In the genomic region with DNA sequence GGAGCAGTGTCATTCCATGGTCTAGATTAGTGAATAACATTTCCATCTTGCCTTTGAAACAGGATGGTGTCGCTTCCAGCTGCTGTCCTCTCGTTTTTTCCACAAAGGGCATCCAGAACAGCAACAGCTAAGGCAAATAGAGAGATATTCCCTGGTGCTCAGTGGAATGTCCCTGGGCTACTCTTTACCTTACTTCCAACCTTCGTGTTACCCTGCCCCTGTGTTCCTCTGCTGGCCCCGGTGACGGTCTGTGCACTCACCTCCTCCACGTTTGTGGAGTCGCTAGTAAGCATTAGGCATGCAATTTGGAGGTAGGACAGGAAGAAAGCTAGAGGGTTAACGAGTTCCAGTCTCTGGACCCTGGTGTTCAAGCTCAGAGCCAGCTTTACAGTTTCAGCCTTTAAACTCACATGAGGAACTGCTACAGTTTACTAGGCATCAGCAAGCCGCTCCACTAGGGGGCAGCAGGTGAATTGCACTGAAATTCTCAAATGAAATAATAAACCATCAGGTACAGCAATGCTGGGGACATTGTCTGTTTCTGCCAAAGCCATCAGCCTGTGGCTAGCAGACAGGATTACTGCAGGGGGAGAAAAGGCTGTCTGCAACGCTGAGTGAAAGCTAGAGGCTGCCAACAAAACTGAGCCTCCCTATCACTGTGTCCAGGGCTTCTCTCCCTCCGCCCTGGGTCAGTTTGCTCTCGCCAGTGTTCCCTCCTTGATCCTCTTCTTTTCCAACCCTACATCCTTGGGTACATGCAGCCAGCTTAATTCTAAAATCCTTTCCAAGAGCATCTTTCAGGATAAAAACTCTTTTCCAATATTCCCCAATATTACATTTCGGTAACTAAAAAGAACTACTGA, we compare ENCODE assay signal across 8 cellular contexts. TPM values are rescaled to one million over a fixed set of nuclear protein-coding genes. Genes with fewer than 3 reads are reported as not detected.
DNase-seq lines count a peak whose midpoint lies in the region; ATAC-seq and TF ChIP-seq lines count a peak whose summit lies in the region.

No MANE protein-coding gene starts in this region.

- no peak for TF ChIP-seq POLR2A in sigmoid colon (IDR thresholded peaks at IDR 0.05)

- peaks cover 0 to 39% (median 5%) of the 10 kb centered on the region in 4 donors for H3K36me3 ChIP-seq in sigmoid colon

- H3K4me1 ChIP-seq in sigmoid colon, result peaks cover 0 to 3% (median 0%) of the 10 kb centered on the region in 4 donors

- TF ChIP-seq EP300 in sigmoid colon (IDR thresholded peaks at IDR 0.05), result no peak

- no peak overlapping the region for H3K27ac Mint-ChIP-seq in T-cell

- TF ChIP-seq CTCF in sigmoid colon (IDR thresholded peaks at IDR 0.05), result peak; percentile 61 to 91 (median 73)

- H3K4me3 Mint-ChIP-seq in T-cell, result no peak overlapping the region

- no peaks in the 10 kb centered on the region for H3K27me3 Mint-ChIP-seq in T-cell

- POLR2A ChIA-PET in T-cell (lab: Charles Lee), result interaction anchor here in 1 of 2 donors (0.6 to 0.7 kb wide), 2 partner anchors 10 to 19 kb away, joined by 3 read pairs; no protein-coding TSS in a partner anchor

- H3K27ac ChIP-seq in sigmoid colon, result no peak overlapping the region

- H3K36me3 Mint-ChIP-seq in T-cell, result peaks cover 13% of the 10 kb centered on the region

- CTCF ChIA-PET in T-cell (lab: Charles Lee), result interaction anchor here (0.5 to 2.8 kb wide), 20 partner anchors 8 to 907 kb away, joined by 3 to 15 read pairs (median 3); a partner anchor contains a TSS

- H3K4me3 ChIP-seq in sigmoid colon, result no peak overlapping the region

- intact Hi-C loops in sigmoid colon (cut with DNase I), result loop anchor here (2.0 to 5.0 kb wide), 2 partner anchors 166 to 320 kb away; no protein-coding TSS in a partner anchor

- peaks cover under 1 to 14% (median 13%) of the 10 kb centered on the region in 3 donors for H3K4me1 Mint-ChIP-seq in T-cell

- DNase-seq in DMS153 treated with DMSO at 0.1 percent for 48 hours (lab: John Stamatoyannopoulos, UW; ENCODE audit: unreplicated experiment) (peak; percentile 71), NCI-H1092 (lab: John Stamatoyannopoulos, UW) (peak; percentile 26), T-cell (peak; percentile 34 to 80 (median 65)), amniotic stem cell (lab: John Stamatoyannopoulos, UW) (peak; percentile 65), hepatic stellate cell (ENCODE audit: low spot score) (peak; percentile 48), sigmoid colon (peak; percentile 84)

- H3K9me3 Mint-ChIP-seq in T-cell, result no peaks in the 10 kb centered on the region

- no peaks in the 10 kb centered on the region for H3K27me3 ChIP-seq in sigmoid colon

- no peaks in the 10 kb centered on the region for H3K9me3 ChIP-seq in sigmoid colon

- ATAC-seq in GM21825 (IDR thresholded peaks at IDR 0.05; ENCODE audit: unreplicated experiment) (peak; percentile 42), T-cell (replicated peaks in 1 of 4) (peak; percentile 62 to 80 (median 71)), HG03460 (IDR thresholded peaks at IDR 0.05; ENCODE audit: unreplicated experiment) (no peak)

- WGBS in sigmoid colon, 2 donors, result 59% methylated on average over 13 of the region's 13 CpGs

RNA-seq across cellular contexts. Expression of a gene that starts 9.0 kb away (rescaled TPM):
- total RNA-seq in T-cell, result 10 to 100 TPM; 37.0 to 46.6 (median 40.8) TPM
- 10 to 100 TPM; 53.2 to 85.7 (median 68.4) TPM for total RNA-seq in sigmoid colon
- 10 to 100 TPM; 42.6 to 69.6 (median 62.4) TPM for polyA plus RNA-seq in sigmoid colon

RNA-seq across cellular contexts. Expression of a gene that starts 9.2 kb away (rescaled TPM):
- total RNA-seq in T-cell (10 to 100 TPM; 37.0 to 50.5 (median 43.7) TPM), sigmoid colon (10 to 100 TPM; 39.1 to 81.3 (median 68.0) TPM)
- polyA plus RNA-seq in sigmoid colon, result 100 to 1,000 TPM; 133 to 171 (median 152) TPM

RNA-seq across cellular contexts. Expression of a gene that starts 29.3 kb away (rescaled TPM):
- total RNA-seq in T-cell (1 to 10 TPM; 3.3 to 8.4 (median 5.2) TPM), sigmoid colon (10 to 100 TPM in 2 of 4 donors, 1 to 10 TPM in 2; 5.4 to 13.0 (median 8.9) TPM)
- polyA plus RNA-seq in sigmoid colon, result 1 to 10 TPM; 3.9 to 9.0 (median 5.3) TPM

Comparison
In these comparisons a context has a peak if more than half of its experiments do, and no peak if none do; other contexts are left out.
1. DNase-seq: peak in every context shown above with its lines; median percentile 84 in sigmoid colon; 71 in DMS153 treated with DMSO at 0.1 percent for 48 hours; 65 in T-cell; 65 in amniotic stem cell; 48 in hepatic stellate cell; 26 in NCI-H1092.